ENCODE assay signal across 8 cellular contexts in the genomic region with DNA sequence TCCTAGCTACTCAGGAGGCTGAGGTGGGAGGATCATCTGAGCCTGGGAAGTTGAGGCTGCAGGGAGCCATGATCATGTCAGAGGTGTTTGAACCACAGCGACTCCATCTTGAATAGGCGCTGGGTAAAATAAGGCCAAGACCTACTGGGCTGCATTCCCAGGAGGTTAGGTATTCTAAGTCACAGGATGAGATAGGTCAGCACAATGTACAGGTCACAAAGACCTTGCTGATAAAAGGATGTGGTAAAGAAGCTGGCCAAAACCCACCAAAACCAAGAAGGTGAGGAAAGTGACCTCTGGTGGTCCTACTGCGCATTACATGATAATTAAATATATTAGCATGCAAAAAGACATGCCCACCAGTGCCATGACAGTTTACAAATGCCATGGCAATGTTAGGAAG. TPM values are rescaled to one million over a fixed set of nuclear protein-coding genes. Genes with fewer than 3 reads are reported as not detected.
DNase-seq lines count a peak whose midpoint lies in the region; TF ChIP-seq lines count a peak whose summit lies in the region.
"Not testable (repeated sequence)": the region's sequence is repeated elsewhere in the genome, so short reads cannot be mapped to it uniquely, and the experiment has no call there.

No MANE protein-coding gene starts in this region.

- not testable (repeated sequence) for H3K9me2 ChIP-seq in SK-N-SH

- CTCF ChIA-PET in GM10248 (lab: Yijun Ruan, JAX) (interaction anchor here (0.6 to 2.6 kb wide), 8 partner anchors 53 to 198 kb away, joined by 3 to 21 read pairs (median 4); partner anchors contain the start of gene SH3BP5), SK-N-SH (lab: Yijun Ruan, JAX) (interaction anchor here (2.8 kb wide), 1 partner anchor 131 kb away, joined by 18 read pairs; no protein-coding TSS in a partner anchor)
- CTCF ChIA-PET in mammary epithelial cell (lab: Charles Lee; ENCODE audit: low non-redundant PET): not testable (repeated sequence)

- TF ChIP-seq RAD21 in Ishikawa (IDR thresholded peaks at IDR 0.05; ENCODE audit: low read depth) (0 out of 2 replicates have a peak, but pooled peaks have one; percentile 45), SK-N-SH (IDR thresholded peaks at IDR 0.05; ENCODE audit: low read length) (peak; percentile 41)

- not testable (repeated sequence) for H3K4me2 ChIP-seq in SK-N-SH; mammary epithelial cell (ENCODE audit: insufficient read depth, low read depth, low read length)

- H3K9ac ChIP-seq in SK-N-SH; mammary epithelial cell (ENCODE audit: insufficient read depth, low read length): not testable (repeated sequence)

- peaks cover 13% of the 10 kb centered on the region for H3K36me3 Mint-ChIP-seq in glutamatergic neuron (ENCODE audit: unreplicated experiment)
- not testable (repeated sequence) for H3K36me3 Mint-ChIP-seq in osteocyte (ENCODE audit: unreplicated experiment)

- H3K27ac Mint-ChIP-seq in glutamatergic neuron (ENCODE audit: unreplicated experiment); osteocyte (ENCODE audit: unreplicated experiment): not testable (repeated sequence)

- not testable (repeated sequence) for DNase-seq in AG09309 (ENCODE audit: low read depth); GM10248 (ENCODE audit: extremely low spot score); SK-N-SH; mammary epithelial cell; glutamatergic neuron
- DNase-seq in NCI-H226 (peak; percentile 22), osteocyte (ENCODE audit: extremely low spot score, unreplicated experiment) (peak; percentile 15)

- not testable (repeated sequence) for H4K20me1 ChIP-seq in SK-N-SH (ENCODE audit: insufficient read depth); mammary epithelial cell (ENCODE audit: insufficient read depth, low read length)

- dilution Hi-C loops in mammary epithelial cell (cut with HindIII; ENCODE audit: low sequenced_read_pairs): not testable (repeated sequence)

- not testable (repeated sequence) for BruUV-seq in mammary epithelial cell (replicated peaks; lab: Mats Ljungman, UMichigan)

- H3K79me2 ChIP-seq in SK-N-SH (ENCODE audit: insufficient read depth); mammary epithelial cell (ENCODE audit: insufficient read depth, low read length): not testable (repeated sequence)

- not testable (repeated sequence) for H3K4me1 Mint-ChIP-seq in glutamatergic neuron (ENCODE audit: low read depth, unreplicated experiment); osteocyte (ENCODE audit: unreplicated experiment)

- peak; percentile 51 for TF ChIP-seq CTCF in AG09309 (IDR thresholded peaks at IDR 0.05; ENCODE audit: control insufficient read depth, insufficient read depth, low read depth, low read length, missing control alignments)
- TF ChIP-seq CTCF in GM10248 (IDR thresholded peaks at IDR 0.05; ENCODE audit: control extremely low read depth, extremely low read depth, low read depth, missing control alignments): peak; percentile 28
- peak; percentile 69 for TF ChIP-seq CTCF in SK-N-SH (IDR thresholded peaks at IDR 0.05)
- TF ChIP-seq CTCF in mammary epithelial cell (conservative IDR thresholded peaks at IDR 0.05 in 1 of 2, IDR thresholded peaks at IDR 0.05 in 1 of 2; ENCODE audit: extremely low read depth in 1 of 2, insufficient read depth in 1 of 2, low read depth in 1 of 2, low read length in 2 of 2): peak; percentile 6 to 15
- TF ChIP-seq CTCF in glutamatergic neuron (IDR thresholded peaks at IDR 0.05; ENCODE audit: partially characterized antibody, unreplicated experiment): peak; percentile 74
- TF ChIP-seq CTCF in osteocyte (IDR thresholded peaks at IDR 0.05): not testable (repeated sequence)

- in situ Hi-C loops in mammary epithelial cell (cut with MboI; ENCODE audit: low sequenced_read_pairs in 2 of 2): not testable (repeated sequence)

- H3F3A ChIP-seq in SK-N-SH (replicated peaks; ENCODE audit: insufficient read depth): not testable (repeated sequence)

- not testable (repeated sequence) for H3K27me3 Mint-ChIP-seq in glutamatergic neuron (ENCODE audit: unreplicated experiment)
- peaks cover 13% of the 10 kb centered on the region for H3K27me3 Mint-ChIP-seq in osteocyte (ENCODE audit: unreplicated experiment)

- not testable (repeated sequence) for H3K9me3 Mint-ChIP-seq in glutamatergic neuron (ENCODE audit: unreplicated experiment); osteocyte (ENCODE audit: unreplicated experiment)

- not testable (repeated sequence) for H3K4me3 ChIP-seq in AG09309 (ENCODE audit: control insufficient read depth, low read depth, low read length); SK-N-SH (ENCODE audit: low read depth in 2 of 2, low read length in 1 of 2); mammary epithelial cell (replicated peaks in 1 of 3; ENCODE audit: insufficient read depth in 1 of 3, low read depth in 2 of 3, low read length in 3 of 3)

- intact Hi-C loops in mammary epithelial cell (cut with micrococcal nuclease): not testable (repeated sequence)

- H3K4me3 Mint-ChIP-seq in glutamatergic neuron (ENCODE audit: unreplicated experiment); osteocyte (ENCODE audit: unreplicated experiment): not testable (repeated sequence)

- TF ChIP-seq EP300 in Ishikawa (IDR thresholded peaks at IDR 0.05; ENCODE audit: borderline replicate concordance); SK-N-SH (IDR thresholded peaks at IDR 0.05; ENCODE audit: borderline replicate concordance in 1 of 2, low read depth in 1 of 2, low read length in 1 of 2): not testable (repeated sequence)

- not testable (repeated sequence) for H3K27ac ChIP-seq in SK-N-SH (ENCODE audit: low read depth in 2 of 2, low read length in 1 of 2); mammary epithelial cell (ENCODE audit: insufficient read depth, low read depth, low read length)

- not testable (repeated sequence) for H3K36me3 ChIP-seq in SK-N-SH (replicated peaks in 1 of 2; ENCODE audit: control insufficient read depth in 1 of 2, insufficient read depth in 2 of 2, low read length in 1 of 2); mammary epithelial cell (ENCODE audit: insufficient read depth, low read length)

- not testable (repeated sequence) for H3K9me3 ChIP-seq in SK-N-SH; mammary epithelial cell (replicated peaks; ENCODE audit: insufficient read depth, low read length)

- 81% methylated on average over 3 of the region's 3 CpGs for WGBS in SK-N-SH (ENCODE audit: low lambda C conversion rate)
- 82% methylated on average over 3 of the region's 3 CpGs for WGBS in mammary epithelial cell (ENCODE audit: low coverage, missing lambda C conversion rate)

- not testable (repeated sequence) for H3K4me1 ChIP-seq in SK-N-SH (ENCODE audit: control insufficient read depth in 1 of 2, insufficient read depth in 2 of 2, low read depth in 1 of 2, low read length in 1 of 2); mammary epithelial cell (ENCODE audit: insufficient read depth, low read length)

- POLR2A ChIA-PET in GM10248 (lab: Yijun Ruan, JAX); SK-N-SH (lab: Yijun Ruan, JAX): not testable (repeated sequence)

- not testable (repeated sequence) for H3K27me3 ChIP-seq in SK-N-SH (ENCODE audit: insufficient read depth); mammary epithelial cell (ENCODE audit: insufficient read depth, low read length)

- H2AFZ ChIP-seq in SK-N-SH (ENCODE audit: low read depth); mammary epithelial cell (ENCODE audit: low read depth, low read length): not testable (repeated sequence)

TF ChIP-seq in SK-N-SH, 30 proteins besides CTCF, POLR2A, EP300 and RAD21:
- TF ChIP-seq SMC3 (IDR thresholded peaks at IDR 0.05; ENCODE audit: low read depth, low read length): peak; percentile 33

RNA-seq across cellular contexts. Expression of gene METTL6, which starts 28.6 kb away (rescaled TPM):
- 22.7 and 23.7 TPM in 2 replicates for polyA plus RNA-seq in SK-N-SH (2012; rRNA removed)
- 24.4 and 35.0 TPM in 2 replicates for polyA plus RNA-seq in SK-N-SH (2012; cell fraction: cytosol; rRNA removed)
- 16.9 and 20.2 TPM in 2 replicates for polyA plus RNA-seq in SK-N-SH (2012; cell fraction: nucleus; rRNA removed)
- 10 to 100 TPM; 19.7 to 21.5 TPM for total RNA-seq in mammary epithelial cell
- polyA plus RNA-seq in mammary epithelial cell: 14.5 TPM
- polyA minus RNA-seq in mammary epithelial cell: 12.1 TPM
- 25.9 TPM for total RNA-seq in glutamatergic neuron (ENCODE audit: unreplicated experiment)
- total RNA-seq in osteocyte: 20.5 and 23.9 TPM in 2 replicates

RNA-seq across cellular contexts. Expression of gene EAF1, which starts 28.7 kb away (rescaled TPM):
- polyA plus RNA-seq in SK-N-SH (2012; rRNA removed) (10.0 and 11.1 TPM in 2 replicates), mammary epithelial cell (10.9 TPM)
- 8.3 and 10.0 TPM in 2 replicates for polyA plus RNA-seq in SK-N-SH (2012; cell fraction: cytosol; rRNA removed)
- 9.3 and 10.6 TPM in 2 replicates for polyA plus RNA-seq in SK-N-SH (2012; cell fraction: nucleus; rRNA removed)
- total RNA-seq in mammary epithelial cell (10 to 100 TPM; 23.4 to 40.3 TPM), glutamatergic neuron (ENCODE audit: unreplicated experiment) (43.9 TPM), osteocyte (16.0 and 17.8 TPM in 2 replicates)
- polyA minus RNA-seq in mammary epithelial cell: 9.0 TPM
